In the genomic region with DNA sequence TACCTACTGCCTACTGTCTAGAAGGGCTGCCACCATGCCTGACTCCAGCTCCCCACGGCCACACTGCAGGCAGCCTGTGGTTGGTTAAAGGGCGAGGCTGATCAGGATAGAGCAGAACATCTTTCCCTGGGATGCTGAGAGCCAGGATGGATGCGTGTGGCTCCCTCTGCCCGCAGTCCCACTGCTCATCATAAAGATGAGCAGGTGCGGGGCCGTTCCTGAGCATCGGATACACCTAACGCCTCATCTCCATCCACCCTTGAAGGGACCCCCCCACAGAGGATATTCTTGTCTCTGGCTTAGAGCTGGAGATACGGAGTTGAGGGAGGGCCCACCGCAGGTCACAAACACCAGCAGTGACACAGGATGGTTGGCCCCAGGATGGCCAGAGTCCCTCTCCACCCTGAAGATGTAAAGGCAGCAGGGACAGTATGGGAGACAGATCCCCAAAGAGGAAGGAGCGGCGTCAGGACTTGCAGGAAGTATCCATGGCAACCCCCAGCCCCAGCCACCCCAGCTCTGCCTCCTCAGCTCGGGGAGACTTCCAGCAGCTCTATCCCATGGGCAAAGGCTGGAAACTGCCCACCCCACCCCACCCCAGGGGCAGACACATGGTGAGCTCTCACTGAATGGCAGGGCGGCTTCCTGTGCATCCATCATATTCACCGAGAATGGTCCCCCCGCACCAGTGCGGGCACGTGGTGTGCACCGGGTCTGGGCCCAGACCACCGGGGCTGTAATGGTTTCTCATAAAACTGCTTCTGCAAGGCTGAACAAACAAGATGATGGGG, we compare ENCODE assay signal across 23 cellular contexts. TPM values are rescaled to one million over a fixed set of nuclear protein-coding genes. Genes with fewer than 3 reads are reported as not detected.
DNase-seq lines count a peak whose midpoint lies in the region; ATAC-seq lines count a peak whose summit lies in the region.
"Had no signal": no experiment of that assay in that cellular context is flagged by ENCODE, and none has a peak within 500 bp of the region (broad histone marks: within the 10 kb centered on the region; RNA-seq: fewer than 3 reads in every experiment).

No MANE protein-coding gene starts in this region.

- H3K27me3 ChIP-seq in H7 (ENCODE audit: control insufficient read depth, insufficient read depth, low read length), result no peaks in the 10 kb centered on the region
- H3K27me3 ChIP-seq: Peyer's patch had no signal

- DNase-seq in NCI-H1417 (lab: John Stamatoyannopoulos, UW) (peak in 2 of 3 experiments; percentile 25 to 64), NCI-H1417 treated with DMSO at 0.1 percent for 48 hours (lab: John Stamatoyannopoulos, UW) (no peak), H7 (peak; percentile 45), caudate nucleus (lab: John Stamatoyannopoulos, UW) (no peak), posterior vena cava (ENCODE audit: low spot score) (peak; percentile 75), DMS153 (lab: John Stamatoyannopoulos, UW) (no peak)
- DNase-seq: DMS53, EL, GDM1, HCEC 1CT, IMR-90, MM.1S, NCI-H1436 treated with DMSO at 0.1 percent for 48 hours, NCI-H187 treated with DMSO at 0.1 percent for 48 hours, NCI-H446, NCI-H524 treated with DMSO at 0.1 percent for 48 hours, Peyer's patch, SHP77 treated with DMSO at 0.1 percent for 48 hours had no signal

- intact Hi-C loops in posterior vena cava (cut with DNase I), result no loop called here

- H3K27ac ChIP-seq in caudate nucleus (ENCODE audit: low read depth, low read length), result peak overlapping the region; percentile 8
- H3K27ac ChIP-seq: KMS-11, Peyer's patch had no signal

- no peaks in the 10 kb centered on the region for H3K36me3 ChIP-seq in H7 (replicated peaks; ENCODE audit: control insufficient read depth, insufficient read depth, low read length)
- H3K36me3 ChIP-seq: Peyer's patch had no signal

- no peak overlapping the region for H3K4me3 ChIP-seq in H7 (ENCODE audit: insufficient read depth, low read depth, low read length)
- H3K4me3 ChIP-seq: GM12878, GM23338, Peyer's patch had no signal

- no peak for ATAC-seq in HG03565 (IDR thresholded peaks at IDR 0.05; ENCODE audit: unreplicated experiment)
- ATAC-seq: GM12878, GM23338 had no signal

RNA-seq across cellular contexts. Expression of gene PPP2R2C, which starts 19.3 kb away (rescaled TPM):
- total RNA-seq in H7 (2014; rRNA removed; shearing (Covaris generic)), result 7.2 and 7.6 TPM in 2 replicates
- 10 to 100 TPM in 1 of 2 donors, 1 to 10 TPM in 1; 3.9 to 18.3 TPM for total RNA-seq in posterior vena cava
- total RNA-seq: IMR-90, OCI-LY7 had no signal

Comparison
In these comparisons a context has a peak if more than half of its experiments do, and no peak if none do; other contexts are left out.
1. DNase-seq: peak in NCI-H1417 (2 of 3), H7 (single experiment) and posterior vena cava (single experiment); none in NCI-H1417 treated with DMSO at 0.1 percent for 48 hours (single experiment), caudate nucleus (0 of 61) and DMS153 (single experiment).